ENCODE assay signal across 28 cellular contexts in genomic region chr1:216843426-216843825, GRCh38.
"Had no signal": no experiment of that assay in that cellular context is flagged by ENCODE, and none has a peak within 500 bp of the region (broad histone marks: within the 10 kb centered on the region; RNA-seq: fewer than 3 reads in every experiment).

No MANE protein-coding gene starts in this region.

- H3K9me3 Mint-ChIP-seq: endodermal cell had no signal

- H3K27ac Mint-ChIP-seq: endodermal cell; mesothelial cell of epicardium; naive B cell; naive thymus-derived CD8-positive, alpha-beta T cell had no signal

- H3K4me3 ChIP-seq: dorsolateral prefrontal cortex, esophagus squamous epithelium, gastrocnemius medialis, heart right ventricle, left lung, lower lobe of right lung, mucosa of descending colon had no signal

- DNase-seq: dermis blood vessel endothelial cell; dorsolateral prefrontal cortex; effector CD4-positive, alpha-beta T cell; effector memory CD4-positive, alpha-beta T cell; endodermal cell; erythroblast; esophagus squamous epithelium; foreskin fibroblast; foreskin melanocyte; gastrocnemius medialis; glutamatergic neuron; head of caudate nucleus; heart right ventricle; hippocampal formation; left cardiac atrium; left lung; left ventricle myocardium superior; lower lobe of right lung; mesenchymal stem cell; mucosa of descending colon; naive B cell; naive thymus-derived CD8-positive, alpha-beta T cell had no signal

- ATAC-seq: esophagus mucosa; gastrocnemius medialis; heart right ventricle; left cardiac atrium; left lung; left ventricle myocardium superior; lower lobe of right lung; mucosa of descending colon; naive thymus-derived CD8-positive, alpha-beta T cell had no signal

- H3K9me3 ChIP-seq: esophagus squamous epithelium, gastrocnemius medialis, heart right ventricle, left lung, lower lobe of right lung, mucosa of descending colon had no signal

- H3K27me3 Mint-ChIP-seq: naive B cell; naive thymus-derived CD8-positive, alpha-beta T cell had no signal

- H3K27me3 ChIP-seq: dorsolateral prefrontal cortex, esophagus squamous epithelium, gastrocnemius medialis, heart right ventricle, left lung had no signal

- H3K4me1 Mint-ChIP-seq: naive B cell; naive thymus-derived CD8-positive, alpha-beta T cell had no signal

- H3K36me3 ChIP-seq: esophagus squamous epithelium, gastrocnemius medialis, heart right ventricle, left lung, lower lobe of right lung had no signal

- H3K4me3 Mint-ChIP-seq: endodermal cell; mesothelial cell of epicardium; naive B cell; naive thymus-derived CD8-positive, alpha-beta T cell had no signal

- H3K4me1 ChIP-seq: esophagus squamous epithelium, left lung, lower lobe of right lung had no signal

- H3K27ac ChIP-seq: dorsolateral prefrontal cortex, epithelial cell of prostate, esophagus squamous epithelium, gastrocnemius medialis, heart right ventricle, left lung, lower lobe of right lung had no signal

- FAIRE-seq: endometrium, islet of Langerhans, keratinocyte had no signal

- H3K36me3 Mint-ChIP-seq: mesothelial cell of epicardium; naive B cell; naive thymus-derived CD8-positive, alpha-beta T cell had no signal
